ENCODE assay signal across 14 cellular contexts in the genomic region with DNA sequence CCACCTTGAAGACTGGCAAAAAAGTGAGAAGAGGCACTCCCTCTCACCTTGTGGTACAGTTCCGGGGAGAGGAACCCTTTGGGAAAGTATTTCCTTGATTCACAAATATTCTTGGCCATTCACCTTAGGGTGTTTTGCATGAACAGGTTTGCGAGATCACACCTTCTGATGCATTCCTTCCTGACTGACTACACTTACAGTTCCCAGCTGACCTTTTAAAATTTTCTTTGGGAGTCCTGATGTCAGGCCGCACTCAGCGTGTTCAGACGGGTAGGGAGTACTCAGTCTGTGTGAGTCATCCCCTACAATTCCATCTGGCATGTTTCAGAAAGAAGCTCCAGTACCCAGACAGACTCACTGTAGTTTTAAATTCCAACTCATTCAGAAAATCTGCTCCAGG. TPM values are rescaled to one million over a fixed set of nuclear protein-coding genes. Genes with fewer than 3 reads are reported as not detected.
A peak's percentile ranks its signal among the peaks of the same experiment; 100 is the strongest.
DNase-seq lines count a peak whose midpoint lies in the region; ATAC-seq and TF ChIP-seq lines count a peak whose summit lies in the region.
"Had no signal": no experiment of that assay in that cellular context is flagged by ENCODE, and none has a peak within 500 bp of the region (broad histone marks: within the 10 kb centered on the region; RNA-seq: fewer than 3 reads in every experiment).

No MANE protein-coding gene starts in this region.

- no peak overlapping the region for H3K4me3 ChIP-seq in mucosa of descending colon
- H3K4me3 ChIP-seq: upper lobe of right lung had no signal

- no peak overlapping the region for H3K4me3 Mint-ChIP-seq in T-cell
- H3K4me3 Mint-ChIP-seq: CD4-positive, alpha-beta memory T cell; T-helper 1 cell treated with Interleukin-12 subunit alpha and Interleukin-12 subunit beta and Interleukin-4 antibody, amounts not matched to agents 30 μg/mL and 1 μg/mL, for 36 hours had no signal

- H3K36me3 Mint-ChIP-seq in T-cell, result no peaks in the 10 kb centered on the region
- H3K36me3 Mint-ChIP-seq: CD4-positive, alpha-beta memory T cell had no signal

- H3K9me3 ChIP-seq in mucosa of descending colon, result no peaks in the 10 kb centered on the region
- H3K9me3 ChIP-seq: upper lobe of right lung had no signal

- peaks cover 15% of the 10 kb centered on the region for H3K4me1 ChIP-seq in mucosa of descending colon (ENCODE audit: low read depth)
- H3K4me1 ChIP-seq: upper lobe of right lung had no signal

- DNase-seq in DMS 273 (lab: John Stamatoyannopoulos, UW; ENCODE audit: unreplicated experiment), result peak; percentile 77
- peak; percentile 48 for DNase-seq in LHCN-M2 (ENCODE audit: low read depth)
- peak; percentile 34 for DNase-seq in cerebellum (ENCODE audit: low spot score)
- no peak for DNase-seq in mucosa of descending colon
- no peak for DNase-seq in T-cell
- DNase-seq in activated naive CD4-positive, alpha-beta T cell treated with anti-CD3 and anti-CD28 coated beads, Interleukin-2, amount 50 U/mL, for 16 hours, result no peak
- DNase-seq: CD4-positive, alpha-beta memory T cell; erythroblast; left ventricle myocardium superior; NCI-H524 treated with DMSO at 0.1 percent for 48 hours; upper lobe of right lung had no signal

- no peak overlapping the region for H3K27ac Mint-ChIP-seq in T-cell
- H3K27ac Mint-ChIP-seq: CD4-positive, alpha-beta memory T cell; T-helper 1 cell treated with Interleukin-12 subunit alpha and Interleukin-12 subunit beta and Interleukin-4 antibody, amounts not matched to agents 30 μg/mL and 1 μg/mL, for 36 hours had no signal

- H3K27me3 Mint-ChIP-seq in T-cell, result peaks cover 0 to 1% of the 10 kb centered on the region in 2 donors

- H3K36me3 ChIP-seq in mucosa of descending colon (ENCODE audit: low read depth), result no peaks in the 10 kb centered on the region
- H3K36me3 ChIP-seq: upper lobe of right lung had no signal

- TF ChIP-seq CTCF in mucosa of descending colon (IDR thresholded peaks at IDR 0.05), result no peak

- POLR2A ChIA-PET in T-cell (lab: Charles Lee), result no interaction called here

- CTCF ChIA-PET in T-cell (lab: Charles Lee), result no interaction called here

- ATAC-seq in mucosa of descending colon (peak; percentile 39), T-cell (replicated peaks in 1 of 4) (no peak), HG03520 (IDR thresholded peaks at IDR 0.05; ENCODE audit: unreplicated experiment) (no peak), GM18511 (IDR thresholded peaks at IDR 0.05; ENCODE audit: unreplicated experiment) (no peak)
- ATAC-seq: left ventricle myocardium superior, upper lobe of right lung had no signal

- no peaks in the 10 kb centered on the region for H3K9me3 Mint-ChIP-seq in T-cell
- H3K9me3 Mint-ChIP-seq: CD4-positive, alpha-beta memory T cell; T-helper 1 cell treated with Interleukin-12 subunit alpha and Interleukin-12 subunit beta and Interleukin-4 antibody, amounts not matched to agents 30 μg/mL and 1 μg/mL, for 36 hours had no signal

- no peaks in the 10 kb centered on the region for H3K4me1 Mint-ChIP-seq in T-cell
- H3K4me1 Mint-ChIP-seq: CD4-positive, alpha-beta memory T cell had no signal

- intact Hi-C loops in mucosa of descending colon (cut with DNase I, micrococcal nuclease), result no loop called here

RNA-seq across cellular contexts. Expression of gene ADGRF4, which starts 1.7 kb away (rescaled TPM):
- under 0.01 and 0.13 TPM in 2 replicates for total RNA-seq in LHCN-M2 (2014; rRNA removed)
- polyA plus RNA-seq in LHCN-M2 (2012), result not detected
- total RNA-seq in cerebellum, result 0.18 TPM
- total RNA-seq in mucosa of descending colon, result 1 to 10 TPM in 2 of 3 donors, under 1 TPM in 1; 0.79 to 3.9 (median 2.6) TPM
- not detected for total RNA-seq in T-cell
- total RNA-seq: CD4-positive, alpha-beta memory T cell; left ventricle myocardium superior; upper lobe of right lung had no signal
- polyA plus RNA-seq: CD4-positive, alpha-beta memory T cell had no signal

Comparison
In these comparisons a context has a peak if more than half of its experiments do, and no peak if none do; other contexts are left out.
1. DNase-seq: peak in DMS 273 (single experiment), LHCN-M2 (single experiment) and cerebellum (single experiment); none in mucosa of descending colon (0 of 3), T-cell (0 of 34) and activated naive CD4-positive, alpha-beta T cell treated with anti-CD3 and anti-CD28 coated beads, Interleukin-2, amount 50 U/mL, for 16 hours (single experiment).